Comparison of ENCODE assay signal across 38 cellular contexts in genomic region chr12:110863161-110863560, GRCh38. TPM values are rescaled to one million over a fixed set of nuclear protein-coding genes. Genes with fewer than 3 reads are reported as not detected.
"Had no signal": no experiment of that assay in that cellular context is flagged by ENCODE, and none has a peak within 500 bp of the region (broad histone marks: within the 10 kb centered on the region; RNA-seq: fewer than 3 reads in every experiment).

No MANE protein-coding gene starts in this region.

- H3K4me1 Mint-ChIP-seq: activated CD4-positive, alpha-beta memory T cell treated with anti-CD3 and anti-CD28 coated beads, Interleukin-2, amount 10 ng/mL, durations not matched to agents 7 days and 5 days had no signal

- H3K4me3 Mint-ChIP-seq: activated CD4-positive, alpha-beta memory T cell treated with anti-CD3 and anti-CD28 coated beads, Interleukin-2, amount 10 ng/mL, durations not matched to agents 7 days and 5 days; activated CD8-positive, alpha-beta memory T cell treated with anti-CD3 and anti-CD28 coated beads, Interleukin-2, amount 10 ng/mL, durations not matched to agents 7 days and 5 days; activated naive CD4-positive, alpha-beta T cell treated with anti-CD3 and anti-CD28 coated beads, Interleukin-2, amount 10 ng/mL, durations not matched to agents 7 days and 5 days; activated naive CD8-positive, alpha-beta T cell; activated naive CD8-positive, alpha-beta T cell treated with anti-CD3 and anti-CD28 coated beads, Interleukin-2, amount 50 U/mL, for 24 hours had no signal

- H3K27me3 Mint-ChIP-seq: activated CD4-positive, alpha-beta memory T cell treated with anti-CD3 and anti-CD28 coated beads, Interleukin-2, amount 10 ng/mL, durations not matched to agents 7 days and 5 days; activated CD8-positive, alpha-beta memory T cell treated with anti-CD3 and anti-CD28 coated beads, Interleukin-2, amount 10 ng/mL, durations not matched to agents 7 days and 5 days; activated naive CD8-positive, alpha-beta T cell; activated naive CD8-positive, alpha-beta T cell treated with anti-CD3 and anti-CD28 coated beads, Interleukin-2, amount 50 U/mL, for 24 hours had no signal

- ATAC-seq: activated CD8-positive, alpha-beta memory T cell treated with anti-CD3 and anti-CD28 coated beads, Interleukin-2, amount 10 ng/mL, durations not matched to agents 7 days and 5 days; activated naive CD8-positive, alpha-beta T cell treated with anti-CD3 and anti-CD28 coated beads, Interleukin-2, amount 50 U/mL, for 24 hours; PC-3 had no signal

- H3K27me3 ChIP-seq: ascending aorta, Peyer's patch had no signal

- H3K27ac ChIP-seq: ascending aorta, Peyer's patch, WERI-Rb-1 had no signal

- H3K4me1 ChIP-seq: ascending aorta, Peyer's patch had no signal

- H3K36me3 Mint-ChIP-seq: activated CD8-positive, alpha-beta memory T cell treated with anti-CD3 and anti-CD28 coated beads, Interleukin-2, amount 10 ng/mL, durations not matched to agents 7 days and 5 days; activated naive CD4-positive, alpha-beta T cell treated with anti-CD3 and anti-CD28 coated beads, Interleukin-2, amount 10 ng/mL, durations not matched to agents 7 days and 5 days; activated naive CD8-positive, alpha-beta T cell had no signal

- H3K36me3 ChIP-seq: ascending aorta, Peyer's patch, WERI-Rb-1 had no signal

- H3K27ac Mint-ChIP-seq: activated CD4-positive, alpha-beta memory T cell treated with anti-CD3 and anti-CD28 coated beads, Interleukin-2, amount 10 ng/mL, durations not matched to agents 7 days and 5 days; activated CD8-positive, alpha-beta memory T cell treated with anti-CD3 and anti-CD28 coated beads, Interleukin-2, amount 10 ng/mL, durations not matched to agents 7 days and 5 days; activated naive CD4-positive, alpha-beta T cell treated with anti-CD3 and anti-CD28 coated beads, Interleukin-2, amount 10 ng/mL, durations not matched to agents 7 days and 5 days; activated naive CD8-positive, alpha-beta T cell; activated naive CD8-positive, alpha-beta T cell treated with anti-CD3 and anti-CD28 coated beads, Interleukin-2, amount 50 U/mL, for 24 hours had no signal

- H3K4me3 ChIP-seq: ascending aorta, Peyer's patch had no signal

- H3K9me3 ChIP-seq: ascending aorta, Peyer's patch had no signal

- H3K9me3 Mint-ChIP-seq: activated CD4-positive, alpha-beta memory T cell treated with anti-CD3 and anti-CD28 coated beads, Interleukin-2, amount 10 ng/mL, durations not matched to agents 7 days and 5 days; activated naive CD4-positive, alpha-beta T cell treated with anti-CD3 and anti-CD28 coated beads, Interleukin-2, amount 10 ng/mL, durations not matched to agents 7 days and 5 days; activated naive CD8-positive, alpha-beta T cell treated with anti-CD3 and anti-CD28 coated beads, Interleukin-2, amount 50 U/mL, for 24 hours had no signal

- DNase-seq: activated CD4-positive, alpha-beta memory T cell treated with anti-CD3 and anti-CD28 coated beads, Interleukin-2, amount 10 ng/mL, durations not matched to agents 7 days and 5 days; activated CD4-positive, alpha-beta T cell treated with anti-CD3 and anti-CD28 coated beads for 1 hour; activated CD4-positive, alpha-beta T cell treated with anti-CD3 and anti-CD28 coated beads for 48 hours; activated CD4-positive, CD25-positive, alpha-beta regulatory T cell; activated CD8-positive, alpha-beta memory T cell treated with anti-CD3 and anti-CD28 coated beads for 24 hours; activated CD8-positive, alpha-beta memory T cell treated with anti-CD3 and anti-CD28 coated beads, Interleukin-2, amount 10 ng/mL, durations not matched to agents 7 days and 5 days; activated CD8-positive, alpha-beta memory T cell treated with anti-CD3 and anti-CD28 coated beads, Interleukin-2, amount 50 U/mL, for 48 hours; activated effector memory CD4-positive, alpha-beta T cell treated with Interleukin-2 at 50 U/mL for 16 hours; activated naive CD4-positive, alpha-beta T cell treated with anti-CD3 and anti-CD28 coated beads, Interleukin-2, amount 10 ng/mL, durations not matched to agents 7 days and 5 days; activated naive CD8-positive, alpha-beta T cell treated with anti-CD3 and anti-CD28 coated beads, Interleukin-2, amount 50 U/mL, for 24 hours; activated T-cell treated with anti-CD3 and anti-CD28 coated beads, Interleukin-2, amount 50 U/mL, for 48 hours; amygdala; Kasumi-1; KG1; NCI-H1092 treated with DMSO at 0.1 percent for 48 hours; NCI-H1417; NCI-H146; NCI-H187; NCI-H2029 treated with DMSO at 0.1 percent for 48 hours; NCI-H2107; NCI-H2171; NCI-H510A; NCI-H526; NCI-H748 treated with DMSO at 0.1 percent for 48 hours; NK-92 treated with Interleukin-12 subunit alpha and Interleukin-12 subunit beta, amount 100 ng/mL, for 24 hours; PC-3; Peyer's patch; RPMI8226; SIG-M5; SW 1271; T-helper 1 cell; T1000; WERI-Rb-1 had no signal

RNA-seq across cellular contexts. Expression of gene CCDC63, which starts 16.4 kb away (rescaled TPM):
- total RNA-seq: activated CD4-positive, alpha-beta memory T cell treated with anti-CD3 and anti-CD28 coated beads, Interleukin-2, amount 10 ng/mL, durations not matched to agents 7 days and 5 days; activated CD8-positive, alpha-beta memory T cell treated with anti-CD3 and anti-CD28 coated beads, Interleukin-2, amount 10 ng/mL, durations not matched to agents 7 days and 5 days; ascending aorta; cardiac septum; PC-3; Peyer's patch; SK-MEL-5; T-helper 2 cell treated with Interferon-gamma antibody and Interleukin-4, amounts not matched to agents 100 ng/mL and 5 ng/mL, for 36 hours had no signal

RNA-seq across cellular contexts. Expression of gene MYL2, which starts 57.2 kb away (rescaled TPM):
- total RNA-seq: activated CD4-positive, alpha-beta memory T cell treated with anti-CD3 and anti-CD28 coated beads, Interleukin-2, amount 10 ng/mL, durations not matched to agents 7 days and 5 days; activated CD8-positive, alpha-beta memory T cell treated with anti-CD3 and anti-CD28 coated beads, Interleukin-2, amount 10 ng/mL, durations not matched to agents 7 days and 5 days; ascending aorta; PC-3; Peyer's patch; SK-MEL-5; T-helper 2 cell treated with Interferon-gamma antibody and Interleukin-4, amounts not matched to agents 100 ng/mL and 5 ng/mL, for 36 hours had no signal
